Comparison of ENCODE assay signal across 10 cellular contexts in genomic region chr6:131916091-131916796, GRCh38. TPM values are rescaled to one million over a fixed set of nuclear protein-coding genes. Genes with fewer than 3 reads are reported as not detected.
DNase-seq lines count a peak whose midpoint lies in the region; ATAC-seq and TF ChIP-seq lines count a peak whose summit lies in the region.
"Not testable (repeated sequence)": the region's sequence is repeated elsewhere in the genome, so short reads cannot be mapped to it uniquely, and the experiment has no call there.
"Had no signal": no experiment of that assay in that cellular context is flagged by ENCODE, and none has a peak within 500 bp of the region (broad histone marks: within the 10 kb centered on the region; RNA-seq: fewer than 3 reads in every experiment).

No MANE protein-coding gene starts in this region.

- not testable (repeated sequence) for H4K5ac ChIP-seq in IMR-90 (ENCODE audit: low read depth, low read length)

- H3K79me2 ChIP-seq in GM23248 (ENCODE audit: insufficient read depth); MM.1S (ENCODE audit: low read length); PC-3 (ENCODE audit: low read length); neural progenitor cell (ENCODE audit: low read depth): not testable (repeated sequence)

- 94 to 97% methylated on average over 2 of the region's 2 CpGs for WGBS in GM23248 (ENCODE audit: low coverage in 1 of 2, low lambda C conversion rate in 2 of 2, missing lambda C conversion rate in 2 of 2), 2 experiments
- WGBS in IMR-90 (ENCODE audit: extremely low coverage in 2 of 2, insufficient read length in 1 of 2), 2 experiments, result no CpG with 5 or more reads among the region's 2 CpGs

- H3K27ac ChIP-seq in BLaER1; GM23248; IMR-90 (ENCODE audit: insufficient read depth, low read length); MM.1S (ENCODE audit: low read length); PC-3 (ENCODE audit: low read length); neural progenitor cell: not testable (repeated sequence)

- not testable (repeated sequence) for H3K79me1 ChIP-seq in IMR-90 (ENCODE audit: low read depth in 1 of 2, low read length in 2 of 2)

- H3K14ac ChIP-seq in IMR-90 (replicated peaks; ENCODE audit: low read depth, low read length), result not testable (repeated sequence)

- not testable (repeated sequence) for H2BK15ac ChIP-seq in IMR-90 (ENCODE audit: low read depth, low read length)

- H3K56ac ChIP-seq in IMR-90 (ENCODE audit: extremely low read depth, insufficient read depth, low read length), result not testable (repeated sequence)

- not testable (repeated sequence) for H3K27me3 Mint-ChIP-seq in WTC11 (ENCODE audit: low read depth); neural progenitor cell (ENCODE audit: insufficient read depth, low read depth)

- not testable (repeated sequence) for H2AK9ac ChIP-seq in IMR-90 (replicated peaks; ENCODE audit: low read depth, low read length, poor library complexity)

- H3K36me3 Mint-ChIP-seq in WTC11, result peaks cover 97% of the 10 kb centered on the region
- not testable (repeated sequence) for H3K36me3 Mint-ChIP-seq in neural progenitor cell

- DNase-seq in GM23248 (peak; percentile 18), dermis blood vessel endothelial cell (peak; percentile 25)
- not testable (repeated sequence) for DNase-seq in IMR-90; MM.1S; PC-3; WTC11 (ENCODE audit: low spot score); neural progenitor cell (ENCODE audit: low spot score)

- peaks cover 88% of the 10 kb centered on the region for H3K9me3 Mint-ChIP-seq in WTC11
- not testable (repeated sequence) for H3K9me3 Mint-ChIP-seq in neural progenitor cell

- not testable (repeated sequence) for H3K4me3 ChIP-seq in BLaER1; GM23248; IMR-90 (ENCODE audit: insufficient read depth, low read depth, low read length); MM.1S (ENCODE audit: low read length); PC-3 (ENCODE audit: low read length); neural progenitor cell

- intact Hi-C loops in IMR-90 (cut with micrococcal nuclease), result not testable (repeated sequence)
- intact Hi-C loops in PC-3 (cut with micrococcal nuclease), result loop anchor here (5.0 kb wide), 1 partner anchor 566 kb away; no protein-coding TSS in a partner anchor

- H3K27ac Mint-ChIP-seq in WTC11 (peak overlapping the region; percentile 47; the same call in 1 of the 2 replicates), neural progenitor cell (peak overlapping the region; percentile 26)

- H3K4me1 ChIP-seq in BLaER1 (peaks cover 38% of the 10 kb centered on the region), MM.1S (ENCODE audit: low read length) (peaks cover 42% of the 10 kb centered on the region)
- H3K4me1 ChIP-seq in GM23248 (ENCODE audit: insufficient read depth); IMR-90 (ENCODE audit: control insufficient read depth, insufficient read depth, low read length); PC-3 (ENCODE audit: insufficient read depth, low read length); neural progenitor cell: not testable (repeated sequence)

- not testable (repeated sequence) for H2BK5ac ChIP-seq in IMR-90 (ENCODE audit: low read depth, low read length, poor library complexity, severe bottlenecking)

- not testable (repeated sequence) for H2BK20ac ChIP-seq in IMR-90 (ENCODE audit: low read depth, low read length)

- H3K18ac ChIP-seq in IMR-90 (ENCODE audit: low read depth, low read length), result not testable (repeated sequence)

- H3K27me3 ChIP-seq in BLaER1; GM23248 (replicated peaks; ENCODE audit: insufficient read depth); IMR-90 (ENCODE audit: control insufficient read depth, insufficient read depth, low read length); MM.1S (replicated peaks; ENCODE audit: insufficient read depth, low read length); PC-3 (ENCODE audit: low read length); neural progenitor cell: not testable (repeated sequence)

- H3K4me3 Mint-ChIP-seq in WTC11, neural progenitor cell: not testable (repeated sequence)

- in situ Hi-C loops in GM23248 (cut with MboI), result loop anchor here (10.0 to 25.0 kb wide), 2 partner anchors 221 to 871 kb away; partner anchors contain the start of gene SLC18B1
- in situ Hi-C loops in IMR-90 (cut with MboI; ENCODE audit: low sequenced_read_pairs), result loop anchor here (5.0 kb wide), 1 partner anchor 566 kb away; no protein-coding TSS in a partner anchor

- H2BK120ac ChIP-seq in IMR-90 (ENCODE audit: low read depth, low read length), result not testable (repeated sequence)

- 0 out of 2 replicates have a peak overlapping the region, but pooled peaks have one; percentile 10 for H3K4ac ChIP-seq in IMR-90 (ENCODE audit: low read depth, low read length)

- not testable (repeated sequence) for H2AFZ ChIP-seq in GM23248; IMR-90 (replicated peaks; ENCODE audit: low read length, poor library complexity); MM.1S (ENCODE audit: low read length); neural progenitor cell (replicated peaks)
- H2AFZ ChIP-seq in PC-3 (ENCODE audit: low read length), result peak overlapping the region; percentile 72; the same call in 1 of the 2 replicates

- not testable (repeated sequence) for H3K23ac ChIP-seq in IMR-90 (ENCODE audit: low read depth, low read length)

- peaks cover 46% of the 10 kb centered on the region for H3K4me1 Mint-ChIP-seq in WTC11
- H3K4me1 Mint-ChIP-seq in neural progenitor cell, result not testable (repeated sequence)

- H3K9me3 ChIP-seq in BLaER1, result peaks cover 19% of the 10 kb centered on the region
- not testable (repeated sequence) for H3K9me3 ChIP-seq in GM23248 (ENCODE audit: low read depth); IMR-90 (ENCODE audit: control insufficient read depth, insufficient read depth, low read length); MM.1S (replicated peaks; ENCODE audit: insufficient read depth, low read length); PC-3 (ENCODE audit: low read length); neural progenitor cell (ENCODE audit: low read depth)

- POLR2A ChIA-PET in IMR-90 (lab: Charles Lee; ENCODE audit: unreplicated experiment); PC-3 (lab: Charles Lee; ENCODE audit: unreplicated experiment); WTC11 (lab: Charles Lee): not testable (repeated sequence)

- not testable (repeated sequence) for H3K9me1 ChIP-seq in IMR-90 (ENCODE audit: insufficient read depth, low read length)

- H3F3A ChIP-seq in GM23248 (ENCODE audit: insufficient read depth); PC-3 (ENCODE audit: low read length, unreplicated experiment); neural progenitor cell (ENCODE audit: low read depth): not testable (repeated sequence)
- peaks cover 25% of the 10 kb centered on the region for H3F3A ChIP-seq in MM.1S (ENCODE audit: insufficient read depth, low read length)

- CTCF ChIA-PET in IMR-90 (lab: Yijun Ruan, JAX), result interaction anchor here (0.5 to 2.0 kb wide), 10 partner anchors 9 to 382 kb away, joined by 3 to 11 read pairs (median 5); no protein-coding TSS in a partner anchor
- CTCF ChIA-PET in PC-3 (lab: Charles Lee), result interaction anchor here (0.9 kb wide), 1 partner anchor 133 kb away, joined by 3 read pairs; no protein-coding TSS in a partner anchor
- CTCF ChIA-PET in WTC11 (lab: Charles Lee), result interaction anchor here (1.2 kb wide), 1 partner anchor 47 kb away, joined by 3 read pairs; no protein-coding TSS in a partner anchor

- H3K36me3 ChIP-seq in BLaER1; GM23248 (ENCODE audit: low read depth); IMR-90 (ENCODE audit: control insufficient read depth, insufficient read depth, low read length); MM.1S (replicated peaks; ENCODE audit: insufficient read depth, low read length); PC-3 (ENCODE audit: low read depth, low read length); neural progenitor cell: not testable (repeated sequence)

- H3K4me2 ChIP-seq in BLaER1, result peak overlapping the region; percentile 84
- H3K4me2 ChIP-seq in GM23248 (ENCODE audit: unreplicated experiment); IMR-90 (ENCODE audit: low read depth, low read length); PC-3 (ENCODE audit: low read length); neural progenitor cell: not testable (repeated sequence)
- H3K4me2 ChIP-seq in MM.1S (ENCODE audit: low read depth, low read length), result peak overlapping the region; percentile 75; the same call in 1 of the 2 replicates

- H4K8ac ChIP-seq in IMR-90 (ENCODE audit: low read depth in 2 of 2, low read length in 2 of 2), result not testable (repeated sequence)

- H4K91ac ChIP-seq in IMR-90 (ENCODE audit: insufficient read depth, low read depth, low read length), result not testable (repeated sequence)

- not testable (repeated sequence) for ATAC-seq in IMR-90 (ENCODE audit: low read depth); PC-3; WTC11

- not testable (repeated sequence) for H3K9me2 ChIP-seq in GM23248 (ENCODE audit: insufficient read depth); MM.1S (replicated peaks; ENCODE audit: insufficient read depth, low read length); PC-3 (replicated peaks; ENCODE audit: low read length)

- not testable (repeated sequence) for H3K9ac ChIP-seq in BLaER1; GM23248; IMR-90 (ENCODE audit: low read depth, low read length); MM.1S (ENCODE audit: low read length); PC-3 (ENCODE audit: low read length); neural progenitor cell

- not testable (repeated sequence) for BruUV-seq in IMR-90 (replicated peaks; lab: Mats Ljungman, UMichigan); PC-3 (replicated peaks; lab: Mats Ljungman, UMichigan)

- dilution Hi-C loops in IMR-90 (cut with HindIII; ENCODE audit: low sequenced_read_pairs, unreplicated experiment), result not testable (repeated sequence)

- not testable (repeated sequence) for TF ChIP-seq POLR2A in IMR-90 (IDR thresholded peaks at IDR 0.05; ENCODE audit: low read depth, low read length)

- peak overlapping the region; percentile 47; the same call in 1 of the 2 replicates for H2AK5ac ChIP-seq in IMR-90 (ENCODE audit: low read depth, low read length)

- not testable (repeated sequence) for H4K20me1 ChIP-seq in BLaER1; GM23248 (ENCODE audit: insufficient read depth); IMR-90 (ENCODE audit: insufficient read depth, low read length); MM.1S (ENCODE audit: insufficient read depth, low read length); PC-3 (ENCODE audit: low read length); neural progenitor cell (ENCODE audit: low read depth)

- not testable (repeated sequence) for TF ChIP-seq RAD21 in IMR-90 (IDR thresholded peaks at IDR 0.05; ENCODE audit: low read length)

- TF ChIP-seq CTCF in IMR-90 (conservative IDR thresholded peaks at IDR 0.05; ENCODE audit: low read depth, low read length); MM.1S (IDR thresholded peaks at IDR 0.05; ENCODE audit: low read length); PC-3 (conservative IDR thresholded peaks at IDR 0.05; ENCODE audit: low read depth, low read length); WTC11 (IDR thresholded peaks at IDR 0.05); neural progenitor cell (IDR thresholded peaks at IDR 0.05): not testable (repeated sequence)

RNA-seq across cellular contexts. Expression of gene CCN2, which starts 34.9 kb away (rescaled TPM):
- total RNA-seq in GM23248 (2014; rRNA removed; shearing (Covaris generic)), result 397 and 410 TPM in 2 replicates
- polyA plus RNA-seq in GM23248 (2016; fragmentation: Nextera tagmentation; extraction: Ambion mirVana) (1,621 and 1,647 TPM in 2 replicates), IMR-90 (2012; rRNA removed) (1,205 and 1,345 TPM in 2 replicates)
- total RNA-seq in IMR-90 (2012; rRNA removed) (148 and 211 TPM in 2 replicates), PC-3 (2014; rRNA removed) (33.2 and 34.4 TPM in 2 replicates), WTC11 (2021) (67.8 to 75.9 TPM (median 74.7 TPM) in 3 replicates), dermis blood vessel endothelial cell (773 and 867 TPM in 2 replicates), neural progenitor cell (ENCODE audit: low replicate concordance) (46.7 and 54.5 TPM in 2 replicates)
- 703 and 2,182 TPM in 2 replicates for polyA plus RNA-seq in IMR-90 (2012; cell fraction: cytosol; rRNA removed)
- 1,717 and 1,819 TPM in 2 replicates for polyA plus RNA-seq in IMR-90 (2012; cell fraction: nucleus; rRNA removed; ENCODE audit: low replicate concordance)
- total RNA-seq: CD8-positive, alpha-beta memory T cell had no signal
- polyA plus RNA-seq: CD14-positive monocyte; CD8-positive, alpha-beta memory T cell had no signal
